Comparison of ENCODE assay signal across 1 cellular context in the genomic region with DNA sequence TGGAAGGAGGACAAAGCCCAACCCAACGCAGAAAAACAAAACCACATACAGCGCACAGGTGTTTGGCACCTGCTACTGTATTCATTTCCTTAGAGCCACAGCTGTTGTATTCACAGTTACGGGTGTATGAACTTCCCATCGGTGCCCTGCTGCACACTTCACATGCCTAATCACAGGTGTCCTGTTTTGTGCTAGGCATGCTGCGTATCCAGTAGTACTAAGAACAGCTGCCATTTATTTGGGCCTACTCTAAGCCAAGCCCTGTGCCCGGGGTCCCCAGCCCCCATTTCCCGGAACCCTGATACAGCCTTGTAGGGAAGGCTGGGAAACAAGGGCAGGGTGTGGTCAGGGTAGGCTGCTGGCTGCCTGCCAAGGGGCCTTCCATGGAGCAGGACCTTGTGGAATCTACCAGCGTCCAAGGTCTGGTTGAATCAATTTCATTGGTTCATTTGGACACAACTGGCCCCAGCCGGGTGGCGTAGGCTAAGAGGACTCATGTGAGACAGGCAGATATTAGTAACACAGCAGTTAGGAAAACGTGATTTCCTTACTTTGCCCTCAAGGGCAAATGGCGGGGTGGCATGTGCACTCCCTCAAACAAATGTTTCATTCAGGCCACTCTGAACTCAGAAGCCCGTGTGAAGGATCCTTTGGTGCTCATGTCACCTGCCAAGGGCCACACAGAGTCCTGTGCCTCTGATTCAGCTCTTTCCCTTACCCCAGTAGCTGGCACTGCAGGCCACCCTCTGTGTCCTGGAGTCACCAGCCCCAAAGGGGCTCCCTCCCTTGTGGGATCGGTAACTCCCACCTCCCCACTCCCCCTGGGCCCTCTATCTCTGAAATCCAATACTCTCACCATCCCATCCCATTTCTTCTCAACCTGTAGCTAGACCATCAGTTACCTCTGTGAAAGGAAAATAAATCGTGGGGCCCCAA.
TF ChIP-seq lines count a peak whose summit lies in the region.

No MANE protein-coding gene starts in this region.

TF ChIP-seq in HepG2, 621 proteins besides CTCF, POLR2A, EP300 and RAD21 (continued from another document and continues in another):
- TF ChIP-seq, protein P1, sequence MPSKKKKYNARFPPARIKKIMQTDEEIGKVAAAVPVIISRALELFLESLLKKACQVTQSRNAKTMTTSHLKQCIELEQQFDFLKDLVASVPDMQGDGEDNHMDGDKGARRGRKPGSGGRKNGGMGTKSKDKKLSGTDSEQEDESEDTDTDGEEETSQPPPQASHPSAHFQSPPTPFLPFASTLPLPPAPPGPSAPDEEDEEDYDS (CRISPR knock-in tag; IDR thresholded peaks at IDR 0.05), result no peak
- TF ChIP-seq NCOR1 (IDR thresholded peaks at IDR 0.05; ENCODE audit: borderline replicate concordance, low read length) (no peak), CBFB (CRISPR knock-in tag; IDR thresholded peaks at IDR 0.05) (0 out of 2 replicates have a peak, but pooled peaks have one; percentile 40), KAT7 (CRISPR knock-in tag; IDR thresholded peaks at IDR 0.05; ENCODE audit: borderline replicate concordance) (0 out of 2 replicates have a peak, but pooled peaks have one; percentile 45), RFX1 (IDR thresholded peaks at IDR 0.05) (no peak), NBN (conservative IDR thresholded peaks at IDR 0.05) (no peak), FOXO1 (CRISPR knock-in tag; IDR thresholded peaks at IDR 0.05) (no peak), RARA (CRISPR knock-in tag; IDR thresholded peaks at IDR 0.05) (peak; percentile 48), ZNF709 (CRISPR knock-in tag; IDR thresholded peaks at IDR 0.05) (no peak), XRCC5 (optimal IDR thresholded peaks at IDR 0.05; ENCODE audit: low read length) (peak; percentile 16), ZSCAN9 (CRISPR knock-in tag; IDR thresholded peaks at IDR 0.05; ENCODE audit: borderline replicate concordance) (peak; percentile 24; the same call in 1 of the 2 replicates), GABPB1 (CRISPR knock-in tag; IDR thresholded peaks at IDR 0.05) (0 out of 2 replicates have a peak, but pooled peaks have one; percentile 14), ZFY (CRISPR knock-in tag; IDR thresholded peaks at IDR 0.05) (peak; percentile 40; the same call in 1 of the 2 replicates), ZNF34 (CRISPR knock-in tag; IDR thresholded peaks at IDR 0.05; ENCODE audit: borderline replicate concordance) (no peak), TBX2 (CRISPR knock-in tag; IDR thresholded peaks at IDR 0.05; ENCODE audit: borderline replicate concordance) (peak; percentile 67), SALL1 (CRISPR knock-in tag; IDR thresholded peaks at IDR 0.05) (peak; percentile 68; the same call in 1 of the 2 replicates), KDM6A (CRISPR knock-in tag; IDR thresholded peaks at IDR 0.05; ENCODE audit: low read depth) (peak; percentile 45; the same call in 1 of the 2 replicates), ARNTL (CRISPR knock-in tag; IDR thresholded peaks at IDR 0.05) (0 out of 2 replicates have a peak, but pooled peaks have one; percentile 50), HOXA5 (CRISPR knock-in tag; IDR thresholded peaks at IDR 0.05) (0 out of 2 replicates have a peak, but pooled peaks have one; percentile 23), CREM (IDR thresholded peaks at IDR 0.05) (no peak), CREM (CRISPR knock-in tag; IDR thresholded peaks at IDR 0.05) (no peak), ZNF543 (CRISPR knock-in tag; IDR thresholded peaks at IDR 0.05) (0 out of 2 replicates have a peak, but pooled peaks have one; percentile 15), NR2F1 (CRISPR knock-in tag; IDR thresholded peaks at IDR 0.05) (0 out of 4 replicates have a peak, but pooled peaks of 1 of the 2 experiments have one; percentile 14), ZNF891 (CRISPR knock-in tag; IDR thresholded peaks at IDR 0.05) (peak; percentile 61; the same call in 1 of the 2 replicates), SOX5 (CRISPR knock-in tag; IDR thresholded peaks at IDR 0.05; ENCODE audit: borderline replicate concordance) (peak; percentile 53; the same call in 1 of the 2 replicates), ZNF143 (CRISPR knock-in tag; IDR thresholded peaks at IDR 0.05) (0 out of 2 replicates have a peak, but pooled peaks have one; percentile 19), ZNF660 (CRISPR knock-in tag; IDR thresholded peaks at IDR 0.05; ENCODE audit: borderline replicate concordance, low read depth) (no peak), KDM5A (IDR thresholded peaks at IDR 0.05; ENCODE audit: borderline replicate concordance, low read length) (no peak), PPARG (CRISPR knock-in tag; conservative IDR thresholded peaks at IDR 0.05) (0 out of 2 replicates have a peak, but pooled peaks have one; percentile 31), ZFP90 (CRISPR knock-in tag; IDR thresholded peaks at IDR 0.05; ENCODE audit: borderline replicate concordance) (0 out of 2 replicates have a peak, but pooled peaks have one; percentile 35), SSRP1 (CRISPR knock-in tag; IDR thresholded peaks at IDR 0.05) (no peak)
- TF ChIP-seq, protein P2, sequence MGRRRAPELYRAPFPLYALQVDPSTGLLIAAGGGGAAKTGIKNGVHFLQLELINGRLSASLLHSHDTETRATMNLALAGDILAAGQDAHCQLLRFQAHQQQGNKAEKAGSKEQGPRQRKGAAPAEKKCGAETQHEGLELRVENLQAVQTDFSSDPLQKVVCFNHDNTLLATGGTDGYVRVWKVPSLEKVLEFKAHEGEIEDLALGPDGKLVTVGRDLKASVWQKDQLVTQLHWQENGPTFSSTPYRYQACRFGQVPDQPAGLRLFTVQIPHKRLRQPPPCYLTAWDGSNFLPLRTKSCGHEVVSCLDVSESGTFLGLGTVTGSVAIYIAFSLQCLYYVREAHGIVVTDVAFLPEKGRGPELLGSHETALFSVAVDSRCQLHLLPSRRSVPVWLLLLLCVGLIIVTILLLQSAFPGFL (CRISPR knock-in tag; IDR thresholded peaks at IDR 0.05), result no peak
- TF ChIP-seq, protein P3, sequence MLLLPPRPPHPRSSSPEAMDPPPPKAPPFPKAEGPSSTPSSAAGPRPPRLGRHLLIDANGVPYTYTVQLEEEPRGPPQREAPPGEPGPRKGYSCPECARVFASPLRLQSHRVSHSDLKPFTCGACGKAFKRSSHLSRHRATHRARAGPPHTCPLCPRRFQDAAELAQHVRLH (CRISPR knock-in tag; IDR thresholded peaks at IDR 0.05; ENCODE audit: borderline replicate concordance, low read depth), result 0 out of 2 replicates have a peak, but pooled peaks have one; percentile 64
- TF ChIP-seq, protein P4, sequence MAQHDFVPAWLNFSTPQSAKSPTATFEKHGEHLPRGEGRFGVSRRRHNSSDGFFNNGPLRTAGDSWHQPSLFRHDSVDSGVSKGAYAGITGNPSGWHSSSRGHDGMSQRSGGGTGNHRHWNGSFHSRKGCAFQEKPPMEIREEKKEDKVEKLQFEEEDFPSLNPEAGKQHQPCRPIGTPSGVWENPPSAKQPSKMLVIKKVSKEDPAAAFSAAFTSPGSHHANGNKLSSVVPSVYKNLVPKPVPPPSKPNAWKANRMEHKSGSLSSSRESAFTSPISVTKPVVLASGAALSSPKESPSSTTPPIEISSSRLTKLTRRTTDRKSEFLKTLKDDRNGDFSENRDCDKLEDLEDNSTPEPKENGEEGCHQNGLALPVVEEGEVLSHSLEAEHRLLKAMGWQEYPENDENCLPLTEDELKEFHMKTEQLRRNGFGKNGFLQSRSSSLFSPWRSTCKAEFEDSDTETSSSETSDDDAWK (CRISPR knock-in tag; IDR thresholded peaks at IDR 0.05), result no peak
- TF ChIP-seq, protein P5, sequence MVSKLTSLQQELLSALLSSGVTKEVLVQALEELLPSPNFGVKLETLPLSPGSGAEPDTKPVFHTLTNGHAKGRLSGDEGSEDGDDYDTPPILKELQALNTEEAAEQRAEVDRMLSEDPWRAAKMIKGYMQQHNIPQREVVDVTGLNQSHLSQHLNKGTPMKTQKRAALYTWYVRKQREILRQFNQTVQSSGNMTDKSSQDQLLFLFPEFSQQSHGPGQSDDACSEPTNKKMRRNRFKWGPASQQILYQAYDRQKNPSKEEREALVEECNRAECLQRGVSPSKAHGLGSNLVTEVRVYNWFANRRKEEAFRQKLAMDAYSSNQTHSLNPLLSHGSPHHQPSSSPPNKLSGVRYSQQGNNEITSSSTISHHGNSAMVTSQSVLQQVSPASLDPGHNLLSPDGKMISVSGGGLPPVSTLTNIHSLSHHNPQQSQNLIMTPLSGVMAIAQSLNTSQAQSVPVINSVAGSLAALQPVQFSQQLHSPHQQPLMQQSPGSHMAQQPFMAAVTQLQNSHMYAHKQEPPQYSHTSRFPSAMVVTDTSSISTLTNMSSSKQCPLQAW (CRISPR knock-in tag; IDR thresholded peaks at IDR 0.05), result peak; percentile 78
- TF ChIP-seq, protein P6, sequence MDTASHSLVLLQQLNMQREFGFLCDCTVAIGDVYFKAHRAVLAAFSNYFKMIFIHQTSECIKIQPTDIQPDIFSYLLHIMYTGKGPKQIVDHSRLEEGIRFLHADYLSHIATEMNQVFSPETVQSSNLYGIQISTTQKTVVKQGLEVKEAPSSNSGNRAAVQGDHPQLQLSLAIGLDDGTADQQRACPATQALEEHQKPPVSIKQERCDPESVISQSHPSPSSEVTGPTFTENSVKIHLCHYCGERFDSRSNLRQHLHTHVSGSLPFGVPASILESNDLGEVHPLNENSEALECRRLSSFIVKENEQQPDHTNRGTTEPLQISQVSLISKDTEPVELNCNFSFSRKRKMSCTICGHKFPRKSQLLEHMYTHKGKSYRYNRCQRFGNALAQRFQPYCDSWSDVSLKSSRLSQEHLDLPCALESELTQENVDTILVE (CRISPR knock-in tag; IDR thresholded peaks at IDR 0.05), result no peak
- TF ChIP-seq, protein P7, sequence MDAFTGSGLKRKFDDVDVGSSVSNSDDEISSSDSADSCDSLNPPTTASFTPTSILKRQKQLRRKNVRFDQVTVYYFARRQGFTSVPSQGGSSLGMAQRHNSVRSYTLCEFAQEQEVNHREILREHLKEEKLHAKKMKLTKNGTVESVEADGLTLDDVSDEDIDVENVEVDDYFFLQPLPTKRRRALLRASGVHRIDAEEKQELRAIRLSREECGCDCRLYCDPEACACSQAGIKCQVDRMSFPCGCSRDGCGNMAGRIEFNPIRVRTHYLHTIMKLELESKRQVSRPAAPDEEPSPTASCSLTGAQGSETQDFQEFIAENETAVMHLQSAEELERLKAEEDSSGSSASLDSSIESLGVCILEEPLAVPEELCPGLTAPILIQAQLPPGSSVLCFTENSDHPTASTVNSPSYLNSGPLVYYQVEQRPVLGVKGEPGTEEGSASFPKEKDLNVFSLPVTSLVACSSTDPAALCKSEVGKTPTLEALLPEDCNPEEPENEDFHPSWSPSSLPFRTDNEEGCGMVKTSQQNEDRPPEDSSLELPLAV (CRISPR knock-in tag; conservative IDR thresholded peaks at IDR 0.05; ENCODE audit: low read depth), result no peak
- TF ChIP-seq, protein P8, sequence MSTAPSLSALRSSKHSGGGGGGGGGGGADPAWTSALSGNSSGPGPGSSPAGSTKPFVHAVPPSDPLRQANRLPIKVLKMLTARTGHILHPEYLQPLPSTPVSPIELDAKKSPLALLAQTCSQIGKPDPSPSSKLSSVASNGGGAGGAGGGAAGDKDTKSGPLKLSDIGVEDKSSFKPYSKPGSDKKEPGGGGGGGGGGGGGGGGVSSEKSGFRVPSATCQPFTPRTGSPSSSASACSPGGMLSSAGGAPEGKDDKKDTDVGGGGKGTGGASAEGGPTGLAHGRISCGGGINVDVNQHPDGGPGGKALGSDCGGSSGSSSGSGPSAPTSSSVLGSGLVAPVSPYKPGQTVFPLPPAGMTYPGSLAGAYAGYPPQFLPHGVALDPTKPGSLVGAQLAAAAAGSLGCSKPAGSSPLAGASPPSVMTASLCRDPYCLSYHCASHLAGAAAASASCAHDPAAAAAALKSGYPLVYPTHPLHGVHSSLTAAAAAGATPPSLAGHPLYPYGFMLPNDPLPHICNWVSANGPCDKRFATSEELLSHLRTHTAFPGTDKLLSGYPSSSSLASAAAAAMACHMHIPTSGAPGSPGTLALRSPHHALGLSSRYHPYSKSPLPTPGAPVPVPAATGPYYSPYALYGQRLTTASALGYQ (CRISPR knock-in tag; IDR thresholded peaks at IDR 0.05), result peak; percentile 25; the same call in 1 of the 2 replicates
- TF ChIP-seq, protein P9, sequence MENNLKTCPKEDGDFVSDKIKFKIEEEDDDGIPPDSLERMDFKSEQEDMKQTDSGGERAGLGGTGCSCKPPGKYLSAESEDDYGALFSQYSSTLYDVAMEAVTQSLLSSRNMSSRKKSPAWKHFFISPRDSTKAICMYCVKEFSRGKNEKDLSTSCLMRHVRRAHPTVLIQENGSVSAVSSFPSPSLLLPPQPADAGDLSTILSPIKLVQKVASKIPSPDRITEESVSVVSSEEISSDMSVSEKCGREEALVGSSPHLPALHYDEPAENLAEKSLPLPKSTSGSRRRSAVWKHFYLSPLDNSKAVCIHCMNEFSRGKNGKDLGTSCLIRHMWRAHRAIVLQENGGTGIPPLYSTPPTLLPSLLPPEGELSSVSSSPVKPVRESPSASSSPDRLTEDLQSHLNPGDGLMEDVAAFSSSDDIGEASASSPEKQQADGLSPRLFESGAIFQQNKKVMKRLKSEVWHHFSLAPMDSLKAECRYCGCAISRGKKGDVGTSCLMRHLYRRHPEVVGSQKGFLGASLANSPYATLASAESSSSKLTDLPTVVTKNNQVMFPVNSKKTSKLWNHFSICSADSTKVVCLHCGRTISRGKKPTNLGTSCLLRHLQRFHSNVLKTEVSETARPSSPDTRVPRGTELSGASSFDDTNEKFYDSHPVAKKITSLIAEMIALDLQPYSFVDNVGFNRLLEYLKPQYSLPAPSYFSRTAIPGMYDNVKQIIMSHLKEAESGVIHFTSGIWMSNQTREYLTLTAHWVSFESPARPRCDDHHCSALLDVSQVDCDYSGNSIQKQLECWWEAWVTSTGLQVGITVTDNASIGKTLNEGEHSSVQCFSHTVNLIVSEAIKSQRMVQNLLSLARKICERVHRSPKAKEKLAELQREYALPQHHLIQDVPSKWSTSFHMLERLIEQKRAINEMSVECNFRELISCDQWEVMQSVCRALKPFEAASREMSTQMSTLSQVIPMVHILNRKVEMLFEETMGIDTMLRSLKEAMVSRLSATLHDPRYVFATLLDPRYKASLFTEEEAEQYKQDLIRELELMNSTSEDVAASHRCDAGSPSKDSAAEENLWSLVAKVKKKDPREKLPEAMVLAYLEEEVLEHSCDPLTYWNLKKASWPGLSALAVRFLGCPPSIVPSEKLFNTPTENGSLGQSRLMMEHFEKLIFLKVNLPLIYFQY (CRISPR knock-in tag; IDR thresholded peaks at IDR 0.05; ENCODE audit: borderline replicate concordance), result peak; percentile 29; the same call in 1 of the 2 replicates
